ENCODE assay signal across 2 cellular contexts in the genomic region with DNA sequence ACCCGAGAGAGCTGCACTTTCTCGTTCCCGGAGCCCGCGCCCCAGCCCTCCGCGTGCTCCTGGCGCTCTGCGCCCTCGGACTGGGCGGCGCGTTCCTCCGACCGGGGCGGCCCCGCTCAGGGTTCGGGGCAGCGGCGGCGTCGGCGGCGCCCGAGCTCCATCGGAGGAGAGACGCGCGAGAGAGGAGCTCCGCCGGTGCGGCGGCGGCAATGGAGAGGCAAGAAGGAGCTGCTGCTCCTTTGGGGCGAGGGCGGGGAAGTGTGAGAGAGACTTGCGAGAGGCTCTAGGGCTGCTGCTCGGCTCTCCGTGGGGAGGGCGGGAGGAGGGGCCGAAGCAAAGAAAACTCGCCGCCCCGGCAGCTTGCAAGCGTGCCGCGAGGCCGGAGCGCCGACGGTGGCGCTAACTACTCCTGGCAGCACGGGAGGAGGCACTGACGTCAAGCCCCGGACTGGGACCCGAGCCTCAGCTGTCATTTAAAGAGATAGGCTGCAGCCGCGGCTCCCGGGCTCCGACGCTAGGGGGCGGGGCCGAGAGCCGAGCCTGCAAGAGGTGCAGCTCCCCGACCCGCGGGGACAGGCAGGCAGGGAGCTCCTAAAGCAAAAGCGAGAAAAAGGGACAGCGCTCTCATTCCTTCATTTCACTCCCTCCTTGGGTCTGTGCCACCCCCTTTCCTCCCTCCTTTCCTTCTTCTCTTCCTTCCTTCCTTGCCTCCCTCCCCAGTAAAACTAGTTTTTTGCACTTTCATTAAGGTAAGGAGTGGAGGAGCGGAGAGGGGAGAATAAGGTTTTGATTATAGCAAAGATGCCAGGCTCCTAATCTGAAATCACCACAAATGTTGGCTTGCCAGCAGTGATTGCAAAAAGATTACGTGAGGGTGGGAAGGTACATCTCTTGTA.
TF ChIP-seq lines count a peak whose summit lies in the region.

A gene (minus strand): TSS at position 262 of the 896 bp plus-strand sequence.

TF ChIP-seq in A549, 52 proteins besides CTCF, POLR2A, EP300 and RAD21:
- no peak for TF ChIP-seq RNF2 (IDR thresholded peaks at IDR 0.05; ENCODE audit: borderline replicate concordance, low read depth)
- TF ChIP-seq PHF8 (IDR thresholded peaks at IDR 0.05; ENCODE audit: borderline replicate concordance, low read depth): no peak
- TF ChIP-seq MYC (IDR thresholded peaks at IDR 0.05; ENCODE audit: borderline replicate concordance, low read length): no peak
- peak; percentile 15; the same call in 1 of the 3 replicates for TF ChIP-seq SMC3 (IDR thresholded peaks at IDR 0.05)
- TF ChIP-seq, protein P1, sequence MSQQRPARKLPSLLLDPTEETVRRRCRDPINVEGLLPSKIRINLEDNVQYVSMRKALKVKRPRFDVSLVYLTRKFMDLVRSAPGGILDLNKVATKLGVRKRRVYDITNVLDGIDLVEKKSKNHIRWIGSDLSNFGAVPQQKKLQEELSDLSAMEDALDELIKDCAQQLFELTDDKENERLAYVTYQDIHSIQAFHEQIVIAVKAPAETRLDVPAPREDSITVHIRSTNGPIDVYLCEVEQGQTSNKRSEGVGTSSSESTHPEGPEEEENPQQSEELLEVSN (IDR thresholded peaks at IDR 0.05; ENCODE audit: borderline replicate concordance, low read depth): peak; percentile 51

TF ChIP-seq in HepG2, 621 proteins besides CTCF, POLR2A, EP300 and RAD21 (continues in another document):
- no peak for TF ChIP-seq ZNF564 (CRISPR knock-in tag; IDR thresholded peaks at IDR 0.05)
- TF ChIP-seq ZMYM4 (CRISPR knock-in tag; IDR thresholded peaks at IDR 0.05): peak; percentile 30; the same call in 1 of the 2 replicates
- TF ChIP-seq STAG1 (CRISPR knock-in tag; IDR thresholded peaks at IDR 0.05): peak; percentile 40
- TF ChIP-seq SOX6 (IDR thresholded peaks at IDR 0.05): no peak
- TF ChIP-seq SOX6 (CRISPR knock-in tag; IDR thresholded peaks at IDR 0.05): no peak
- TF ChIP-seq, protein P2, sequence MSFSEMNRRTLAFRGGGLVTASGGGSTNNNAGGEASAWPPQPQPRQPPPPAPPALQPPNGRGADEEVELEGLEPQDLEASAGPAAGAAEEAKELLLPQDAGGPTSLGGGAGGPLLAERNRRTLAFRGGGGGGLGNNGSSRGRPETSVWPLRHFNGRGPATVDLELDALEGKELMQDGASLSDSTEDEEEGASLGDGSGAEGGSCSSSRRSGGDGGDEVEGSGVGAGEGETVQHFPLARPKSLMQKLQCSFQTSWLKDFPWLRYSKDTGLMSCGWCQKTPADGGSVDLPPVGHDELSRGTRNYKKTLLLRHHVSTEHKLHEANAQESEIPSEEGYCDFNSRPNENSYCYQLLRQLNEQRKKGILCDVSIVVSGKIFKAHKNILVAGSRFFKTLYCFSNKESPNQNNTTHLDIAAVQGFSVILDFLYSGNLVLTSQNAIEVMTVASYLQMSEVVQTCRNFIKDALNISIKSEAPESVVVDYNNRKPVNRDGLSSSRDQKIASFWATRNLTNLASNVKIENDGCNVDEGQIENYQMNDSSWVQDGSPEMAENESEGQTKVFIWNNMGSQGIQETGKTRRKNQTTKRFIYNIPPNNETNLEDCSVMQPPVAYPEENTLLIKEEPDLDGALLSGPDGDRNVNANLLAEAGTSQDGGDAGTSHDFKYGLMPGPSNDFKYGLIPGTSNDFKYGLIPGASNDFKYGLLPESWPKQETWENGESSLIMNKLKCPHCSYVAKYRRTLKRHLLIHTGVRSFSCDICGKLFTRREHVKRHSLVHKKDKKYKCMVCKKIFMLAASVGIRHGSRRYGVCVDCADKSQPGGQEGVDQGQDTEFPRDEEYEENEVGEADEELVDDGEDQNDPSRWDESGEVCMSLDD (CRISPR knock-in tag; IDR thresholded peaks at IDR 0.05; ENCODE audit: borderline replicate concordance): no peak
- TF ChIP-seq ATF1 (CRISPR knock-in tag; IDR thresholded peaks at IDR 0.05): no peak
- TF ChIP-seq ZFP36L1 (CRISPR knock-in tag; IDR thresholded peaks at IDR 0.05): no peak
- no peak for TF ChIP-seq ZNF264 (CRISPR knock-in tag; IDR thresholded peaks at IDR 0.05)
- TF ChIP-seq MEIS2 (CRISPR knock-in tag; IDR thresholded peaks at IDR 0.05): no peak
- peak; percentile 37; the same call in 1 of the 2 replicates for TF ChIP-seq CCDC6 (CRISPR knock-in tag; IDR thresholded peaks at IDR 0.05)
- no peak for TF ChIP-seq ZNF660 (CRISPR knock-in tag; IDR thresholded peaks at IDR 0.05; ENCODE audit: borderline replicate concordance, low read depth)
- TF ChIP-seq, protein P3, sequence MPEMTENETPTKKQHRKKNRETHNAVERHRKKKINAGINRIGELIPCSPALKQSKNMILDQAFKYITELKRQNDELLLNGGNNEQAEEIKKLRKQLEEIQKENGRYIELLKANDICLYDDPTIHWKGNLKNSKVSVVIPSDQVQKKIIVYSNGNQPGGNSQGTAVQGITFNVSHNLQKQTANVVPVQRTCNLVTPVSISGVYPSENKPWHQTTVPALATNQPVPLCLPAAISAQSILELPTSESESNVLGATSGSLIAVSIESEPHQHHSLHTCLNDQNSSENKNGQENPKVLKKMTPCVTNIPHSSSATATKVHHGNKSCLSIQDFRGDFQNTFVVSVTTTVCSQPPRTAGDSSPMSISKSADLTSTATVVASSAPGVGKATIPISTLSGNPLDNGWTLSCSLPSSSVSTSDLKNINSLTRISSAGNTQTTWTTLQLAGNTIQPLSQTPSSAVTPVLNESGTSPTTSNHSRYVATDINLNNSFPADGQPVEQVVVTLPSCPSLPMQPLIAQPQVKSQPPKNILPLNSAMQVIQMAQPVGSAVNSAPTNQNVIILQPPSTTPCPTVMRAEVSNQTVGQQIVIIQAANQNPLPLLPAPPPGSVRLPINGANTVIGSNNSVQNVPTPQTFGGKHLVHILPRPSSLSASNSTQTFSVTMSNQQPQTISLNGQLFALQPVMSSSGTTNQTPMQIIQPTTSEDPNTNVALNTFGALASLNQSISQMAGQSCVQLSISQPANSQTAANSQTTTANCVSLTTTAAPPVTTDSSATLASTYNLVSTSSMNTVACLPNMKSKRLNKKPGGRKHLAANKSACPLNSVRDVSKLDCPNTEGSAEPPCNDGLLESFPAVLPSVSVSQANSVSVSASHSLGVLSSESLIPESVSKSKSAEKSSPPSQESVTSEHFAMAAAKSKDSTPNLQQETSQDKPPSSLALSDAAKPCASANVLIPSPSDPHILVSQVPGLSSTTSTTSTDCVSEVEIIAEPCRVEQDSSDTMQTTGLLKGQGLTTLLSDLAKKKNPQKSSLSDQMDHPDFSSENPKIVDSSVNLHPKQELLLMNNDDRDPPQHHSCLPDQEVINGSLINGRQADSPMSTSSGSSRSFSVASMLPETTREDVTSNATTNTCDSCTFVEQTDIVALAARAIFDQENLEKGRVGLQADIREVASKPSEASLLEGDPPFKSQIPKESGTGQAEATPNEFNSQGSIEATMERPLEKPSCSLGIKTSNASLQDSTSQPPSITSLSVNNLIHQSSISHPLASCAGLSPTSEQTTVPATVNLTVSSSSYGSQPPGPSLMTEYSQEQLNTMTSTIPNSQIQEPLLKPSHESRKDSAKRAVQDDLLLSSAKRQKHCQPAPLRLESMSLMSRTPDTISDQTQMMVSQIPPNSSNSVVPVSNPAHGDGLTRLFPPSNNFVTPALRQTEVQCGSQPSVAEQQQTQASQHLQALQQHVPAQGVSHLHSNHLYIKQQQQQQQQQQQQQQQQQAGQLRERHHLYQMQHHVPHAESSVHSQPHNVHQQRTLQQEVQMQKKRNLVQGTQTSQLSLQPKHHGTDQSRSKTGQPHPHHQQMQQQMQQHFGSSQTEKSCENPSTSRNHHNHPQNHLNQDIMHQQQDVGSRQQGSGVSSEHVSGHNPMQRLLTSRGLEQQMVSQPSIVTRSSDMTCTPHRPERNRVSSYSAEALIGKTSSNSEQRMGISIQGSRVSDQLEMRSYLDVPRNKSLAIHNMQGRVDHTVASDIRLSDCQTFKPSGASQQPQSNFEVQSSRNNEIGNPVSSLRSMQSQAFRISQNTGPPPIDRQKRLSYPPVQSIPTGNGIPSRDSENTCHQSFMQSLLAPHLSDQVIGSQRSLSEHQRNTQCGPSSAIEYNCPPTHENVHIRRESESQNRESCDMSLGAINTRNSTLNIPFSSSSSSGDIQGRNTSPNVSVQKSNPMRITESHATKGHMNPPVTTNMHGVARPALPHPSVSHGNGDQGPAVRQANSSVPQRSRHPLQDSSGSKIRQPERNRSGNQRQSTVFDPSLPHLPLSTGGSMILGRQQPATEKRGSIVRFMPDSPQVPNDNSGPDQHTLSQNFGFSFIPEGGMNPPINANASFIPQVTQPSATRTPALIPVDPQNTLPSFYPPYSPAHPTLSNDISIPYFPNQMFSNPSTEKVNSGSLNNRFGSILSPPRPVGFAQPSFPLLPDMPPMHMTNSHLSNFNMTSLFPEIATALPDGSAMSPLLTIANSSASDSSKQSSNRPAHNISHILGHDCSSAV (CRISPR knock-in tag; IDR thresholded peaks at IDR 0.05; ENCODE audit: borderline replicate concordance): no peak
- no peak for TF ChIP-seq ZFP41 (CRISPR knock-in tag; IDR thresholded peaks at IDR 0.05; ENCODE audit: borderline replicate concordance)
- TF ChIP-seq CBX5 (CRISPR knock-in tag; IDR thresholded peaks at IDR 0.05; ENCODE audit: borderline replicate concordance): no peak
- TF ChIP-seq, protein P4, sequence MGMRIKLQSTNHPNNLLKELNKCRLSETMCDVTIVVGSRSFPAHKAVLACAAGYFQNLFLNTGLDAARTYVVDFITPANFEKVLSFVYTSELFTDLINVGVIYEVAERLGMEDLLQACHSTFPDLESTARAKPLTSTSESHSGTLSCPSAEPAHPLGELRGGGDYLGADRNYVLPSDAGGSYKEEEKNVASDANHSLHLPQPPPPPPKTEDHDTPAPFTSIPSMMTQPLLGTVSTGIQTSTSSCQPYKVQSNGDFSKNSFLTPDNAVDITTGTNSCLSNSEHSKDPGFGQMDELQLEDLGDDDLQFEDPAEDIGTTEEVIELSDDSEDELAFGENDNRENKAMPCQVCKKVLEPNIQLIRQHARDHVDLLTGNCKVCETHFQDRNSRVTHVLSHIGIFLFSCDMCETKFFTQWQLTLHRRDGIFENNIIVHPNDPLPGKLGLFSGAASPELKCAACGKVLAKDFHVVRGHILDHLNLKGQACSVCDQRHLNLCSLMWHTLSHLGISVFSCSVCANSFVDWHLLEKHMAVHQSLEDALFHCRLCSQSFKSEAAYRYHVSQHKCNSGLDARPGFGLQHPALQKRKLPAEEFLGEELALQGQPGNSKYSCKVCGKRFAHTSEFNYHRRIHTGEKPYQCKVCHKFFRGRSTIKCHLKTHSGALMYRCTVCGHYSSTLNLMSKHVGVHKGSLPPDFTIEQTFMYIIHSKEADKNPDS (CRISPR knock-in tag; IDR thresholded peaks at IDR 0.05): no peak
- peak; percentile 74 for TF ChIP-seq ZNF777 (CRISPR knock-in tag; IDR thresholded peaks at IDR 0.05)
- no peak for TF ChIP-seq ZNF788 (CRISPR knock-in tag; IDR thresholded peaks at IDR 0.05; ENCODE audit: borderline replicate concordance)
- 0 out of 2 replicates have a peak, but pooled peaks have one; percentile 21 for TF ChIP-seq POGZ (CRISPR knock-in tag; IDR thresholded peaks at IDR 0.05)
- TF ChIP-seq CREB1 (IDR thresholded peaks at IDR 0.05): no peak
- peak; percentile 43; the same call in 1 of the 2 replicates for TF ChIP-seq CREB1 (CRISPR knock-in tag; IDR thresholded peaks at IDR 0.05)
- peak; percentile 34 for TF ChIP-seq HNRNPLL (IDR thresholded peaks at IDR 0.05; ENCODE audit: low read depth, low read length, poor library complexity, severe bottlenecking)
- TF ChIP-seq LCORL (IDR thresholded peaks at IDR 0.05): no peak
- TF ChIP-seq LCORL (CRISPR knock-in tag; IDR thresholded peaks at IDR 0.05): 0 out of 2 replicates have a peak, but pooled peaks have one; percentile 27
- TF ChIP-seq, protein P5, sequence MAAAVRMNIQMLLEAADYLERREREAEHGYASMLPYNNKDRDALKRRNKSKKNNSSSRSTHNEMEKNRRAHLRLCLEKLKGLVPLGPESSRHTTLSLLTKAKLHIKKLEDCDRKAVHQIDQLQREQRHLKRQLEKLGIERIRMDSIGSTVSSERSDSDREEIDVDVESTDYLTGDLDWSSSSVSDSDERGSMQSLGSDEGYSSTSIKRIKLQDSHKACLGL (CRISPR knock-in tag; IDR thresholded peaks at IDR 0.05): 0 out of 2 replicates have a peak, but pooled peaks have one; percentile 15
- TF ChIP-seq KDM2A (CRISPR knock-in tag; IDR thresholded peaks at IDR 0.05; ENCODE audit: borderline replicate concordance, low read depth): peak; percentile 70; the same call in 1 of the 2 replicates
- TF ChIP-seq, protein P6, sequence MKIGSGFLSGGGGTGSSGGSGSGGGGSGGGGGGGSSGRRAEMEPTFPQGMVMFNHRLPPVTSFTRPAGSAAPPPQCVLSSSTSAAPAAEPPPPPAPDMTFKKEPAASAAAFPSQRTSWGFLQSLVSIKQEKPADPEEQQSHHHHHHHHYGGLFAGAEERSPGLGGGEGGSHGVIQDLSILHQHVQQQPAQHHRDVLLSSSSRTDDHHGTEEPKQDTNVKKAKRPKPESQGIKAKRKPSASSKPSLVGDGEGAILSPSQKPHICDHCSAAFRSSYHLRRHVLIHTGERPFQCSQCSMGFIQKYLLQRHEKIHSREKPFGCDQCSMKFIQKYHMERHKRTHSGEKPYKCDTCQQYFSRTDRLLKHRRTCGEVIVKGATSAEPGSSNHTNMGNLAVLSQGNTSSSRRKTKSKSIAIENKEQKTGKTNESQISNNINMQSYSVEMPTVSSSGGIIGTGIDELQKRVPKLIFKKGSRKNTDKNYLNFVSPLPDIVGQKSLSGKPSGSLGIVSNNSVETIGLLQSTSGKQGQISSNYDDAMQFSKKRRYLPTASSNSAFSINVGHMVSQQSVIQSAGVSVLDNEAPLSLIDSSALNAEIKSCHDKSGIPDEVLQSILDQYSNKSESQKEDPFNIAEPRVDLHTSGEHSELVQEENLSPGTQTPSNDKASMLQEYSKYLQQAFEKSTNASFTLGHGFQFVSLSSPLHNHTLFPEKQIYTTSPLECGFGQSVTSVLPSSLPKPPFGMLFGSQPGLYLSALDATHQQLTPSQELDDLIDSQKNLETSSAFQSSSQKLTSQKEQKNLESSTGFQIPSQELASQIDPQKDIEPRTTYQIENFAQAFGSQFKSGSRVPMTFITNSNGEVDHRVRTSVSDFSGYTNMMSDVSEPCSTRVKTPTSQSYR (CRISPR knock-in tag; IDR thresholded peaks at IDR 0.05; ENCODE audit: borderline replicate concordance): no peak
- no peak for TF ChIP-seq CEBPB (IDR thresholded peaks at IDR 0.05; ENCODE audit: borderline replicate concordance, low read depth, low read length)
- TF ChIP-seq, protein P7, sequence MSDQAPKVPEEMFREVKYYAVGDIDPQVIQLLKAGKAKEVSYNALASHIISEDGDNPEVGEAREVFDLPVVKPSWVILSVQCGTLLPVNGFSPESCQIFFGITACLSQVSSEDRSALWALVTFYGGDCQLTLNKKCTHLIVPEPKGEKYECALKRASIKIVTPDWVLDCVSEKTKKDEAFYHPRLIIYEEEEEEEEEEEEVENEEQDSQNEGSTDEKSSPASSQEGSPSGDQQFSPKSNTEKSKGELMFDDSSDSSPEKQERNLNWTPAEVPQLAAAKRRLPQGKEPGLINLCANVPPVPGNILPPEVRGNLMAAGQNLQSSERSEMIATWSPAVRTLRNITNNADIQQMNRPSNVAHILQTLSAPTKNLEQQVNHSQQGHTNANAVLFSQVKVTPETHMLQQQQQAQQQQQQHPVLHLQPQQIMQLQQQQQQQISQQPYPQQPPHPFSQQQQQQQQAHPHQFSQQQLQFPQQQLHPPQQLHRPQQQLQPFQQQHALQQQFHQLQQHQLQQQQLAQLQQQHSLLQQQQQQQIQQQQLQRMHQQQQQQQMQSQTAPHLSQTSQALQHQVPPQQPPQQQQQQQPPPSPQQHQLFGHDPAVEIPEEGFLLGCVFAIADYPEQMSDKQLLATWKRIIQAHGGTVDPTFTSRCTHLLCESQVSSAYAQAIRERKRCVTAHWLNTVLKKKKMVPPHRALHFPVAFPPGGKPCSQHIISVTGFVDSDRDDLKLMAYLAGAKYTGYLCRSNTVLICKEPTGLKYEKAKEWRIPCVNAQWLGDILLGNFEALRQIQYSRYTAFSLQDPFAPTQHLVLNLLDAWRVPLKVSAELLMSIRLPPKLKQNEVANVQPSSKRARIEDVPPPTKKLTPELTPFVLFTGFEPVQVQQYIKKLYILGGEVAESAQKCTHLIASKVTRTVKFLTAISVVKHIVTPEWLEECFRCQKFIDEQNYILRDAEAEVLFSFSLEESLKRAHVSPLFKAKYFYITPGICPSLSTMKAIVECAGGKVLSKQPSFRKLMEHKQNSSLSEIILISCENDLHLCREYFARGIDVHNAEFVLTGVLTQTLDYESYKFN (CRISPR knock-in tag; conservative IDR thresholded peaks at IDR 0.05): no peak
- peak; percentile 23 for TF ChIP-seq YY1 (IDR thresholded peaks at IDR 0.05; ENCODE audit: insufficient read depth, insufficient replicate concordance, low read depth, low read length)
